In the genomic region with DNA sequence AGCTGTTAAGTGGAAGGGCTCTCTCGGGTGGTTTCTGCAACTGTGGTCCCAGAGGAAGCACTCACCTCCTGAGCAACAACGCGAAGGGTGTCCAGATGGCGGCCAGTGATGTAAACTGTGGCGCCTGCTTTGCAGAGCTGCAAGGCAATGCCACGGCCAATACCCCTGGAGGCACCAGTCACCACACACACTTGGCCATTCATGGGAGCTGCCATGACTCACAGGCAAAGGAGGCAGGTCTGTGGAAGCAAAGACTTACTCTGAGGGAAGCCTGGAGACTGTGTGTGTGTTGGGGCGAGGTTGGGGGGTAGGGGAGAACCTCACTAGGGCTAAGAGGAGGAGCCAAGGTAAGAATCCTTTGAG, we compare ENCODE assay signal across 8 cellular contexts. TPM values are rescaled to one million over a fixed set of nuclear protein-coding genes. Genes with fewer than 3 reads are reported as not detected.
DNase-seq lines count a peak whose midpoint lies in the region; ATAC-seq and TF ChIP-seq lines count a peak whose summit lies in the region.

No MANE protein-coding gene starts in this region.

- peak; percentile 4 for ATAC-seq in activated CD8-positive, alpha-beta memory T cell treated with anti-CD3 and anti-CD28 coated beads, Interleukin-2, amount 10 ng/mL, durations not matched to agents 7 days and 5 days
- no peak for ATAC-seq in central memory CD8-positive, alpha-beta T cell (replicated peaks; ENCODE audit: extremely low read depth, poor library complexity, severe bottlenecking)
- peak; percentile 2 for ATAC-seq in lung (ENCODE audit: insufficient read depth, low FRiP score)

- H3K27me3 ChIP-seq in lung (ENCODE audit: control insufficient read depth, insufficient read depth) = no peaks in the 10 kb centered on the region

- H3K4me1 ChIP-seq in lung (ENCODE audit: control insufficient read depth in 2 of 2, insufficient read depth in 2 of 2, low read length in 2 of 2) = peaks cover 4 to 13% of the 10 kb centered on the region in 2 donors
- H3K4me1 ChIP-seq in urinary bladder (ENCODE audit: insufficient read depth) = no peaks in the 10 kb centered on the region

- H3K4me1 Mint-ChIP-seq in activated CD8-positive, alpha-beta memory T cell treated with anti-CD3 and anti-CD28 coated beads, Interleukin-2, amount 10 ng/mL, durations not matched to agents 7 days and 5 days = peaks cover 55% of the 10 kb centered on the region
- H3K4me1 Mint-ChIP-seq in central memory CD8-positive, alpha-beta T cell = peaks cover 41% of the 10 kb centered on the region

- no peaks in the 10 kb centered on the region for H3K27me3 Mint-ChIP-seq in activated CD8-positive, alpha-beta memory T cell treated with anti-CD3 and anti-CD28 coated beads, Interleukin-2, amount 10 ng/mL, durations not matched to agents 7 days and 5 days
- H3K27me3 Mint-ChIP-seq in central memory CD8-positive, alpha-beta T cell = no peaks in the 10 kb centered on the region

- peak overlapping the region; percentile 86 for H3K4me3 Mint-ChIP-seq in activated CD8-positive, alpha-beta memory T cell treated with anti-CD3 and anti-CD28 coated beads, Interleukin-2, amount 10 ng/mL, durations not matched to agents 7 days and 5 days
- H3K4me3 Mint-ChIP-seq in central memory CD8-positive, alpha-beta T cell = peak overlapping the region; percentile 90

- no peak for DNase-seq in activated CD8-positive, alpha-beta memory T cell treated with anti-CD3 and anti-CD28 coated beads, Interleukin-2, amount 10 ng/mL, durations not matched to agents 7 days and 5 days
- no peak for DNase-seq in activated CD8-positive, alpha-beta memory T cell treated with anti-CD3 and anti-CD28 coated beads for 24 hours
- peak; percentile 69 for DNase-seq in NB4 (ENCODE audit: low read depth)
- DNase-seq in central memory CD8-positive, alpha-beta T cell (ENCODE audit: low spot score in 2 of 2) = no peak
- DNase-seq in lung (ENCODE audit: low spot score) = no peak
- no peak for DNase-seq in SKM-1 treated with dmso at 0.1 percent for 144 hours (lab: John Stamatoyannopoulos, UW; ENCODE audit: unreplicated experiment)
- no peak for DNase-seq in Ammon's horn (ENCODE audit: low spot score)

- H3K4me3 ChIP-seq in NB4 (ENCODE audit: low read depth, low read length) (peak overlapping the region; percentile 98), lung (peak overlapping the region; percentile 80), urinary bladder (ENCODE audit: low read depth, low read length) (peak overlapping the region; percentile 96)

- CTCF ChIA-PET in activated CD8-positive, alpha-beta memory T cell treated with anti-CD3 and anti-CD28 coated beads, Interleukin-2, amount 10 ng/mL, durations not matched to agents 7 days and 5 days (lab: Charles Lee) = interaction anchor here (1.2 to 20.8 kb wide), 10 partner anchors 9 to 241 kb away, joined by 3 to 541 read pairs (median 30); partner anchors contain the start of genes CHMP4A, CIDEB, EMC9 and GMPR2

- no peaks in the 10 kb centered on the region for H3K9me3 Mint-ChIP-seq in activated CD8-positive, alpha-beta memory T cell treated with anti-CD3 and anti-CD28 coated beads, Interleukin-2, amount 10 ng/mL, durations not matched to agents 7 days and 5 days (ENCODE audit: low read depth)
- no peaks in the 10 kb centered on the region for H3K9me3 Mint-ChIP-seq in central memory CD8-positive, alpha-beta T cell

- TF ChIP-seq CTCF in NB4 (IDR thresholded peaks at IDR 0.05; ENCODE audit: low read depth, low read length) (no peak), lung (IDR thresholded peaks at IDR 0.05; ENCODE audit: control extremely low read depth, extremely low read depth) (no peak)

- WGBS in lung, 2 donors = 41% methylated on average over 7 of the region's 7 CpGs
- WGBS in urinary bladder = 53% methylated on average over 7 of the region's 7 CpGs

- H3K27ac ChIP-seq in lung (ENCODE audit: low read depth in 1 of 2, low read length in 1 of 2) = peak overlapping the region; percentile 37 to 88
- no peak overlapping the region for H3K27ac ChIP-seq in urinary bladder (ENCODE audit: low read depth)

- TF ChIP-seq POLR2A in NB4 (IDR thresholded peaks at IDR 0.05; ENCODE audit: extremely low read depth, insufficient read length) = no peak

- H3K36me3 Mint-ChIP-seq in activated CD8-positive, alpha-beta memory T cell treated with anti-CD3 and anti-CD28 coated beads, Interleukin-2, amount 10 ng/mL, durations not matched to agents 7 days and 5 days = peaks cover 26% of the 10 kb centered on the region
- peaks cover 41% of the 10 kb centered on the region for H3K36me3 Mint-ChIP-seq in central memory CD8-positive, alpha-beta T cell (ENCODE audit: insufficient read depth)

- H3K9me3 ChIP-seq in lung (ENCODE audit: control insufficient read depth in 2 of 2, insufficient read depth in 1 of 2, low read length in 1 of 2) = no peaks in the 10 kb centered on the region

- H3K27ac Mint-ChIP-seq in activated CD8-positive, alpha-beta memory T cell treated with anti-CD3 and anti-CD28 coated beads, Interleukin-2, amount 10 ng/mL, durations not matched to agents 7 days and 5 days = peak overlapping the region; percentile 89
- H3K27ac Mint-ChIP-seq in central memory CD8-positive, alpha-beta T cell (ENCODE audit: low read depth) = peak overlapping the region; percentile 92

- H3K36me3 ChIP-seq in lung (ENCODE audit: control insufficient read depth in 2 of 2, insufficient read depth in 2 of 2, low read length in 2 of 2) (peaks cover 1 to 21% of the 10 kb centered on the region in 2 donors), urinary bladder (ENCODE audit: insufficient read depth) (no peaks in the 10 kb centered on the region)

RNA-seq across cellular contexts. Expression of gene DHRS1, which starts 0.7 kb away (rescaled TPM):
- total RNA-seq in activated CD8-positive, alpha-beta memory T cell treated with anti-CD3 and anti-CD28 coated beads, Interleukin-2, amount 10 ng/mL, durations not matched to agents 7 days and 5 days = 10 to 100 TPM; 14.2 to 26.5 TPM
- 10 to 100 TPM; 20.8 to 24.0 TPM for total RNA-seq in lung
- 10 to 100 TPM; 20.6 to 27.8 TPM for polyA plus RNA-seq in lung
- total RNA-seq in urinary bladder = 10.4 TPM
- polyA plus RNA-seq in urinary bladder = 33.4 TPM

RNA-seq across cellular contexts. Expression of gene NOP9, which starts 0.8 kb away (rescaled TPM):
- total RNA-seq in activated CD8-positive, alpha-beta memory T cell treated with anti-CD3 and anti-CD28 coated beads, Interleukin-2, amount 10 ng/mL, durations not matched to agents 7 days and 5 days = 10 to 100 TPM; 34.2 to 38.3 TPM
- 10 to 100 TPM; 14.1 to 25.9 TPM for total RNA-seq in lung
- 10 to 100 TPM; 12.1 to 13.5 TPM for polyA plus RNA-seq in lung
- 12.8 TPM for total RNA-seq in urinary bladder
- polyA plus RNA-seq in urinary bladder = 18.0 TPM

RNA-seq across cellular contexts. Expression of gene CIDEB, which starts 8.9 kb away (rescaled TPM):
- 10 to 100 TPM; 24.5 to 44.2 TPM for total RNA-seq in activated CD8-positive, alpha-beta memory T cell treated with anti-CD3 and anti-CD28 coated beads, Interleukin-2, amount 10 ng/mL, durations not matched to agents 7 days and 5 days
- 10 to 100 TPM in 1 of 2 donors, 1 to 10 TPM in 1; 9.6 to 18.8 TPM for total RNA-seq in lung
- polyA plus RNA-seq in lung = 10 to 100 TPM in 1 of 2 donors, 1 to 10 TPM in 1; 8.3 to 19.7 TPM
- 7.3 TPM for total RNA-seq in urinary bladder
- polyA plus RNA-seq in urinary bladder = 12.8 TPM

RNA-seq across cellular contexts. Expression of gene LTB4R2, which starts 11.1 kb away (rescaled TPM):
- 10 to 100 TPM; 12.6 to 18.8 TPM for total RNA-seq in activated CD8-positive, alpha-beta memory T cell treated with anti-CD3 and anti-CD28 coated beads, Interleukin-2, amount 10 ng/mL, durations not matched to agents 7 days and 5 days
- total RNA-seq in lung (10 to 100 TPM in 1 of 2 donors, 1 to 10 TPM in 1; 5.8 to 14.0 TPM), urinary bladder (4.0 TPM)
- polyA plus RNA-seq in lung (1 to 10 TPM; 1.8 to 5.5 TPM), urinary bladder (2.8 TPM)

RNA-seq across cellular contexts. Expression of gene LTB4R, which starts 12.4 kb away (rescaled TPM):
- total RNA-seq in activated CD8-positive, alpha-beta memory T cell treated with anti-CD3 and anti-CD28 coated beads, Interleukin-2, amount 10 ng/mL, durations not matched to agents 7 days and 5 days = 10 to 100 TPM; 15.6 to 32.5 TPM
- total RNA-seq in lung = 10 to 100 TPM in 1 of 2 donors, 1 to 10 TPM in 1; 4.4 to 14.8 TPM
- polyA plus RNA-seq in lung = 10 to 100 TPM in 1 of 2 donors, 1 to 10 TPM in 1; 7.3 to 47.0 TPM
- 2.3 TPM for total RNA-seq in urinary bladder
- polyA plus RNA-seq in urinary bladder = 6.0 TPM
